1 cellular context compared by ENCODE assay signal in the genomic region with DNA sequence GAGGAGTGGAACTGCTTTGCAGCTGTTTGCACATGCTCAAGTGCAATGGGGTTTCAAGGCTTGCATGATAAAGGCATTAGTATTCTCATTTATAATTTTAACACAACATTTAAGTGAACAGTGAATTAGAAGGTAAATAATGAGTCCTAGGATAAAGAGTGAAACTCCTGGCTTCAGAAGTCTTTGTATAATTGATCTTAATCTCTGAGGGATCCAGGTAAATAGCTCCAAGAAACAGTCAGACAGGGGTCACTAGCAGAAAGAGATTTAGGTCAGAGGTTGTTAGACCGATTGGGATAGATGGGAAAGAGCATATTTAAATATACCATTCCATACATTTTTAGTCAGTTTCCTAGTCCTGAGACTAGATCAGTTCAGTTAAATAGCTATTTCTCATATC.
TF ChIP-seq lines count a peak whose summit lies in the region.

No MANE protein-coding gene starts in this region.

TF ChIP-seq in K562, 482 proteins besides CTCF, POLR2A, EP300 and RAD21:
- TF ChIP-seq KDM1A (IDR thresholded peaks at IDR 0.05) (no peak), CAMTA2 (CRISPR knock-in tag; conservative IDR thresholded peaks at IDR 0.05) (no peak), ZC3H4 (CRISPR knock-in tag; IDR thresholded peaks at IDR 0.05; ENCODE audit: borderline replicate concordance) (no peak), PTRF (tag; IDR thresholded peaks at IDR 0.05) (no peak), CREM (IDR thresholded peaks at IDR 0.05; ENCODE audit: low read depth) (no peak), CCNT2 (IDR thresholded peaks at IDR 0.05; ENCODE audit: borderline replicate concordance, extremely low read depth, insufficient read length, low read depth, low read length) (no peak), EWSR1 (IDR thresholded peaks at IDR 0.05; ENCODE audit: borderline replicate concordance, low read depth, partially characterized antibody) (no peak), NR3C1 (CRISPR knock-in tag; IDR thresholded peaks at IDR 0.05) (no peak), ZNF75A (CRISPR knock-in tag; IDR thresholded peaks at IDR 0.05) (no peak), U2AF2 (optimal IDR thresholded peaks at IDR 0.05; ENCODE audit: low read depth, low read length) (no peak)
- TF ChIP-seq, protein P1, sequence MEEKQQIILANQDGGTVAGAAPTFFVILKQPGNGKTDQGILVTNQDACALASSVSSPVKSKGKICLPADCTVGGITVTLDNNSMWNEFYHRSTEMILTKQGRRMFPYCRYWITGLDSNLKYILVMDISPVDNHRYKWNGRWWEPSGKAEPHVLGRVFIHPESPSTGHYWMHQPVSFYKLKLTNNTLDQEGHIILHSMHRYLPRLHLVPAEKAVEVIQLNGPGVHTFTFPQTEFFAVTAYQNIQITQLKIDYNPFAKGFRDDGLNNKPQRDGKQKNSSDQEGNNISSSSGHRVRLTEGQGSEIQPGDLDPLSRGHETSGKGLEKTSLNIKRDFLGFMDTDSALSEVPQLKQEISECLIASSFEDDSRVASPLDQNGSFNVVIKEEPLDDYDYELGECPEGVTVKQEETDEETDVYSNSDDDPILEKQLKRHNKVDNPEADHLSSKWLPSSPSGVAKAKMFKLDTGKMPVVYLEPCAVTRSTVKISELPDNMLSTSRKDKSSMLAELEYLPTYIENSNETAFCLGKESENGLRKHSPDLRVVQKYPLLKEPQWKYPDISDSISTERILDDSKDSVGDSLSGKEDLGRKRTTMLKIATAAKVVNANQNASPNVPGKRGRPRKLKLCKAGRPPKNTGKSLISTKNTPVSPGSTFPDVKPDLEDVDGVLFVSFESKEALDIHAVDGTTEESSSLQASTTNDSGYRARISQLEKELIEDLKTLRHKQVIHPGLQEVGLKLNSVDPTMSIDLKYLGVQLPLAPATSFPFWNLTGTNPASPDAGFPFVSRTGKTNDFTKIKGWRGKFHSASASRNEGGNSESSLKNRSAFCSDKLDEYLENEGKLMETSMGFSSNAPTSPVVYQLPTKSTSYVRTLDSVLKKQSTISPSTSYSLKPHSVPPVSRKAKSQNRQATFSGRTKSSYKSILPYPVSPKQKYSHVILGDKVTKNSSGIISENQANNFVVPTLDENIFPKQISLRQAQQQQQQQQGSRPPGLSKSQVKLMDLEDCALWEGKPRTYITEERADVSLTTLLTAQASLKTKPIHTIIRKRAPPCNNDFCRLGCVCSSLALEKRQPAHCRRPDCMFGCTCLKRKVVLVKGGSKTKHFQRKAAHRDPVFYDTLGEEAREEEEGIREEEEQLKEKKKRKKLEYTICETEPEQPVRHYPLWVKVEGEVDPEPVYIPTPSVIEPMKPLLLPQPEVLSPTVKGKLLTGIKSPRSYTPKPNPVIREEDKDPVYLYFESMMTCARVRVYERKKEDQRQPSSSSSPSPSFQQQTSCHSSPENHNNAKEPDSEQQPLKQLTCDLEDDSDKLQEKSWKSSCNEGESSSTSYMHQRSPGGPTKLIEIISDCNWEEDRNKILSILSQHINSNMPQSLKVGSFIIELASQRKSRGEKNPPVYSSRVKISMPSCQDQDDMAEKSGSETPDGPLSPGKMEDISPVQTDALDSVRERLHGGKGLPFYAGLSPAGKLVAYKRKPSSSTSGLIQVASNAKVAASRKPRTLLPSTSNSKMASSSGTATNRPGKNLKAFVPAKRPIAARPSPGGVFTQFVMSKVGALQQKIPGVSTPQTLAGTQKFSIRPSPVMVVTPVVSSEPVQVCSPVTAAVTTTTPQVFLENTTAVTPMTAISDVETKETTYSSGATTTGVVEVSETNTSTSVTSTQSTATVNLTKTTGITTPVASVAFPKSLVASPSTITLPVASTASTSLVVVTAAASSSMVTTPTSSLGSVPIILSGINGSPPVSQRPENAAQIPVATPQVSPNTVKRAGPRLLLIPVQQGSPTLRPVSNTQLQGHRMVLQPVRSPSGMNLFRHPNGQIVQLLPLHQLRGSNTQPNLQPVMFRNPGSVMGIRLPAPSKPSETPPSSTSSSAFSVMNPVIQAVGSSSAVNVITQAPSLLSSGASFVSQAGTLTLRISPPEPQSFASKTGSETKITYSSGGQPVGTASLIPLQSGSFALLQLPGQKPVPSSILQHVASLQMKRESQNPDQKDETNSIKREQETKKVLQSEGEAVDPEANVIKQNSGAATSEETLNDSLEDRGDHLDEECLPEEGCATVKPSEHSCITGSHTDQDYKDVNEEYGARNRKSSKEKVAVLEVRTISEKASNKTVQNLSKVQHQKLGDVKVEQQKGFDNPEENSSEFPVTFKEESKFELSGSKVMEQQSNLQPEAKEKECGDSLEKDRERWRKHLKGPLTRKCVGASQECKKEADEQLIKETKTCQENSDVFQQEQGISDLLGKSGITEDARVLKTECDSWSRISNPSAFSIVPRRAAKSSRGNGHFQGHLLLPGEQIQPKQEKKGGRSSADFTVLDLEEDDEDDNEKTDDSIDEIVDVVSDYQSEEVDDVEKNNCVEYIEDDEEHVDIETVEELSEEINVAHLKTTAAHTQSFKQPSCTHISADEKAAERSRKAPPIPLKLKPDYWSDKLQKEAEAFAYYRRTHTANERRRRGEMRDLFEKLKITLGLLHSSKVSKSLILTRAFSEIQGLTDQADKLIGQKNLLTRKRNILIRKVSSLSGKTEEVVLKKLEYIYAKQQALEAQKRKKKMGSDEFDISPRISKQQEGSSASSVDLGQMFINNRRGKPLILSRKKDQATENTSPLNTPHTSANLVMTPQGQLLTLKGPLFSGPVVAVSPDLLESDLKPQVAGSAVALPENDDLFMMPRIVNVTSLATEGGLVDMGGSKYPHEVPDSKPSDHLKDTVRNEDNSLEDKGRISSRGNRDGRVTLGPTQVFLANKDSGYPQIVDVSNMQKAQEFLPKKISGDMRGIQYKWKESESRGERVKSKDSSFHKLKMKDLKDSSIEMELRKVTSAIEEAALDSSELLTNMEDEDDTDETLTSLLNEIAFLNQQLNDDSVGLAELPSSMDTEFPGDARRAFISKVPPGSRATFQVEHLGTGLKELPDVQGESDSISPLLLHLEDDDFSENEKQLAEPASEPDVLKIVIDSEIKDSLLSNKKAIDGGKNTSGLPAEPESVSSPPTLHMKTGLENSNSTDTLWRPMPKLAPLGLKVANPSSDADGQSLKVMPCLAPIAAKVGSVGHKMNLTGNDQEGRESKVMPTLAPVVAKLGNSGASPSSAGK (IDR thresholded peaks at IDR 0.05): no peak
- TF ChIP-seq, protein P2, sequence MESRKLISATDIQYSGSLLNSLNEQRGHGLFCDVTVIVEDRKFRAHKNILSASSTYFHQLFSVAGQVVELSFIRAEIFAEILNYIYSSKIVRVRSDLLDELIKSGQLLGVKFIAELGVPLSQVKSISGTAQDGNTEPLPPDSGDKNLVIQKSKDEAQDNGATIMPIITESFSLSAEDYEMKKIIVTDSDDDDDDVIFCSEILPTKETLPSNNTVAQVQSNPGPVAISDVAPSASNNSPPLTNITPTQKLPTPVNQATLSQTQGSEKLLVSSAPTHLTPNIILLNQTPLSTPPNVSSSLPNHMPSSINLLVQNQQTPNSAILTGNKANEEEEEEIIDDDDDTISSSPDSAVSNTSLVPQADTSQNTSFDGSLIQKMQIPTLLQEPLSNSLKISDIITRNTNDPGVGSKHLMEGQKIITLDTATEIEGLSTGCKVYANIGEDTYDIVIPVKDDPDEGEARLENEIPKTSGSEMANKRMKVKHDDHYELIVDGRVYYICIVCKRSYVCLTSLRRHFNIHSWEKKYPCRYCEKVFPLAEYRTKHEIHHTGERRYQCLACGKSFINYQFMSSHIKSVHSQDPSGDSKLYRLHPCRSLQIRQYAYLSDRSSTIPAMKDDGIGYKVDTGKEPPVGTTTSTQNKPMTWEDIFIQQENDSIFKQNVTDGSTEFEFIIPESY (CRISPR knock-in tag; IDR thresholded peaks at IDR 0.05): no peak
TF ChIP-seq in K562: peak in this region for 0.
